In genomic region chr17:44308320-44308818, GRCh38 we compare ENCODE assay signal across 8 cellular contexts. TPM values are rescaled to one million over a fixed set of nuclear protein-coding genes. Genes with fewer than 3 reads are reported as not detected.
DNase-seq lines count a peak whose midpoint lies in the region; ATAC-seq and TF ChIP-seq lines count a peak whose summit lies in the region.

RUNDC3A (plus strand) TSS chr17:44308601; CDS start chr17:44308833, 232 bp downstream.

- ATAC-seq in GM18907 (IDR thresholded peaks at IDR 0.05; ENCODE audit: unreplicated experiment) (peak; percentile 45), gastrocnemius medialis (peak; percentile 76), GM18867 (IDR thresholded peaks at IDR 0.05; ENCODE audit: unreplicated experiment) (no peak)

- H3K9ac ChIP-seq in iPS-15b (ENCODE audit: low read depth, low read length): peak within 1 kb of the TSS; percentile 12

- intact Hi-C loops in MCF 10A (cut with micrococcal nuclease) (loop anchor here (5.0 kb wide), 1 partner anchor 71 kb away; no protein-coding TSS in a partner anchor), gastrocnemius medialis (cut with DNase I; ENCODE audit: low total_unique reads) (no loop called here)

- no peaks in the 10 kb centered on the region for H3K9me3 Mint-ChIP-seq in MCF 10A (ENCODE audit: unreplicated experiment)

- peak within 1 kb of the TSS; percentile 95 for H3K27ac ChIP-seq in WERI-Rb-1
- no peak within 1 kb of the TSS for H3K27ac ChIP-seq in gastrocnemius medialis

- peaks cover 15% of the 10 kb centered on the region for H3K27me3 Mint-ChIP-seq in MCF 10A (ENCODE audit: insufficient read depth, unreplicated experiment)

- H3K27ac Mint-ChIP-seq in MCF 10A (ENCODE audit: low read depth, unreplicated experiment): no peak within 1 kb of the TSS

- H3K27me3 ChIP-seq in WERI-Rb-1 (ENCODE audit: insufficient read depth, low read depth, severe bottlenecking): no peaks in the 10 kb centered on the region
- no peaks in the 10 kb centered on the region for H3K27me3 ChIP-seq in iPS-15b (ENCODE audit: control insufficient read depth, insufficient read depth, low read length)
- H3K27me3 ChIP-seq in gastrocnemius medialis: peaks cover 16 to 24% (median 23%) of the 10 kb centered on the region in 3 donors

- H3K36me3 ChIP-seq in WERI-Rb-1 (peaks cover 12% of the 10 kb centered on the region), iPS-15b (ENCODE audit: control insufficient read depth, insufficient read depth, low read length) (no peaks in the 10 kb centered on the region), gastrocnemius medialis (no peaks in the 10 kb centered on the region)

- TF ChIP-seq POLR2A in gastrocnemius medialis (IDR thresholded peaks at IDR 0.05): no peak

- no peaks in the 10 kb centered on the region for H3K9me3 ChIP-seq in WERI-Rb-1 (ENCODE audit: severe bottlenecking)
- no peaks in the 10 kb centered on the region for H3K9me3 ChIP-seq in iPS-15b (ENCODE audit: control insufficient read depth, insufficient read depth, low read length)
- no peaks in the 10 kb centered on the region for H3K9me3 ChIP-seq in gastrocnemius medialis

- TF ChIP-seq CTCF in WERI-Rb-1 (IDR thresholded peaks at IDR 0.05; ENCODE audit: low read depth, low read length): no peak
- no peak for TF ChIP-seq CTCF in MCF 10A (IDR thresholded peaks at IDR 0.05; ENCODE audit: unreplicated experiment)
- no peak for TF ChIP-seq CTCF in gastrocnemius medialis (IDR thresholded peaks at IDR 0.05 in 4 of 5, conservative IDR thresholded peaks at IDR 0.05 in 1 of 5)

- H3K4me1 ChIP-seq in iPS-15b (ENCODE audit: control insufficient read depth, insufficient read depth, low read length) (peaks cover 29% of the 10 kb centered on the region), gastrocnemius medialis (peaks cover 7 to 18% of the 10 kb centered on the region in 2 donors)

- CTCF ChIA-PET in MCF 10A (lab: Yijun Ruan, JAX): interaction anchor here (0.6 to 1.4 kb wide), 5 partner anchors 50 to 106 kb away, joined by 3 to 4 read pairs (median 3); no protein-coding TSS in a partner anchor

- peak; percentile 55 for DNase-seq in NCI-H2081 treated with DMSO at 0.1 percent for 48 hours (lab: John Stamatoyannopoulos, UW)
- DNase-seq in WERI-Rb-1: peak; percentile 99
- DNase-seq in MCF 10A (ENCODE audit: unreplicated experiment): peak; percentile 71
- peak; percentile 34 to 47 for DNase-seq in gastrocnemius medialis
- DNase-seq in OCI-M2 (lab: John Stamatoyannopoulos, UW; ENCODE audit: unreplicated experiment): no peak

- no peaks in the 10 kb centered on the region for H3K36me3 Mint-ChIP-seq in MCF 10A (ENCODE audit: insufficient read depth, unreplicated experiment)

- POLR2A ChIA-PET in MCF 10A (lab: Yijun Ruan, JAX): interaction anchor here (0.8 to 1.9 kb wide), 2 partner anchors 36 to 88 kb away, joined by 3 to 11 read pairs; partner anchors contain the start of gene UBTF

- in situ Hi-C loops in gastrocnemius medialis (cut with MboI; ENCODE audit: low sequenced_read_pairs in 4 of 4): no loop called here

- peaks cover 10% of the 10 kb centered on the region for H3K4me1 Mint-ChIP-seq in MCF 10A (ENCODE audit: insufficient read depth, unreplicated experiment)

- H3K4me3 ChIP-seq in WERI-Rb-1 (ENCODE audit: low read depth, low read length) (peak within 1 kb of the TSS; percentile 65), iPS-15b (ENCODE audit: low read depth, low read length) (peak within 1 kb of the TSS; percentile 69), gastrocnemius medialis (peak within 1 kb of the TSS; percentile 37 to 56 (median 50))

- no TSS peak for BruUV-seq in MCF 10A (replicated peaks; lab: Mats Ljungman, UMichigan)

- H3K4me3 Mint-ChIP-seq in MCF 10A (ENCODE audit: unreplicated experiment): peak within 1 kb of the TSS; percentile 68

RNA-seq across cellular contexts. Expression of gene RUNDC3A, which starts in this region (rescaled TPM):
- total RNA-seq in MCF 10A (2022) (0.28 and 1.0 TPM in 2 replicates), gastrocnemius medialis (not detected)

Comparison
In these comparisons a context has a peak if more than half of its experiments do, and no peak if none do; other contexts are left out.
1. Peak in DNase-seq, ATAC-seq and H3K4me3 ChIP-seq in gastrocnemius medialis; RNA of the gene not detected or under 1 TPM.